ENCODE assay signal across 16 cellular contexts in genomic region chr9:36138496-36138895, GRCh38. TPM values are rescaled to one million over a fixed set of nuclear protein-coding genes. Genes with fewer than 3 reads are reported as not detected.
DNase-seq lines count a peak whose midpoint lies in the region; ATAC-seq and TF ChIP-seq lines count a peak whose summit lies in the region.
"Had no signal": no experiment of that assay in that cellular context is flagged by ENCODE, and none has a peak within 500 bp of the region (broad histone marks: within the 10 kb centered on the region; RNA-seq: fewer than 3 reads in every experiment).

No MANE protein-coding gene starts in this region.

- intact Hi-C loops in prostate gland (cut with DNase I), result no loop called here

- peak overlapping the region; percentile 42 for H3K4me3 Mint-ChIP-seq in activated naive CD8-positive, alpha-beta T cell
- no peak overlapping the region for H3K4me3 Mint-ChIP-seq in activated naive CD8-positive, alpha-beta T cell treated with anti-CD3 and anti-CD28 coated beads for 36 hours
- peak overlapping the region; percentile 47 for H3K4me3 Mint-ChIP-seq in chondrocyte (ENCODE audit: unreplicated experiment)
- H3K4me3 Mint-ChIP-seq in naive thymus-derived CD8-positive, alpha-beta T cell, result peak overlapping the region in 9 of 10 donors; percentile 44 to 97 (median 94)

- 90% methylated on average over 10 of the region's 10 CpGs for WGBS in prostate gland

- H3K4me3 ChIP-seq in prostate gland, result no peak overlapping the region

- peak overlapping the region in 1 of 2 donors; percentile 78 for H3K27ac ChIP-seq in prostate gland
- H3K27ac ChIP-seq: GM23248 had no signal

- no peak for ATAC-seq in naive thymus-derived CD8-positive, alpha-beta T cell
- ATAC-seq in HG02840 (IDR thresholded peaks at IDR 0.05; ENCODE audit: low FRiP score, unreplicated experiment), result no peak

- H3K36me3 Mint-ChIP-seq in activated naive CD8-positive, alpha-beta T cell, result no peaks in the 10 kb centered on the region
- H3K36me3 Mint-ChIP-seq in activated naive CD8-positive, alpha-beta T cell treated with anti-CD3 and anti-CD28 coated beads for 36 hours, result no peaks in the 10 kb centered on the region
- peaks cover 6% of the 10 kb centered on the region for H3K36me3 Mint-ChIP-seq in chondrocyte (ENCODE audit: low read depth)
- H3K36me3 Mint-ChIP-seq in naive thymus-derived CD8-positive, alpha-beta T cell, result no peaks in the 10 kb centered on the region

- H3K27me3 ChIP-seq in prostate gland (replicated peaks; ENCODE audit: insufficient read depth), result no peaks in the 10 kb centered on the region
- H3K27me3 ChIP-seq: Peyer's patch had no signal

- no peak for DNase-seq in activated naive CD8-positive, alpha-beta T cell treated with anti-CD3 and anti-CD28 coated beads for 36 hours
- DNase-seq in chondrocyte (ENCODE audit: low spot score) (no peak), prostate gland (ENCODE audit: low spot score) (no peak), iPS-NIHi11 (ENCODE audit: low spot score) (no peak)
- no peak for DNase-seq in naive thymus-derived CD8-positive, alpha-beta T cell
- DNase-seq in activated CD4-positive, CD25-positive, alpha-beta regulatory T cell (lab: John Stamatoyannopoulos, UW), result no peak
- DNase-seq: activated naive CD4-positive, alpha-beta T cell treated with anti-CD3 and anti-CD28 coated beads for 36 hours; effector CD4-positive, alpha-beta T cell; GF-D8; GM23248; NCI-H1048; NCI-H748 treated with DMSO at 0.1 percent for 48 hours had no signal

- H3K4me1 ChIP-seq in prostate gland (replicated peaks), result peaks cover 5% of the 10 kb centered on the region

- no peaks in the 10 kb centered on the region for H3K36me3 ChIP-seq in prostate gland
- H3K36me3 ChIP-seq: Peyer's patch had no signal

- no peaks in the 10 kb centered on the region for H3K9me3 Mint-ChIP-seq in activated naive CD8-positive, alpha-beta T cell (ENCODE audit: low read depth)
- H3K9me3 Mint-ChIP-seq in activated naive CD8-positive, alpha-beta T cell treated with anti-CD3 and anti-CD28 coated beads for 36 hours, result no peaks in the 10 kb centered on the region
- no peaks in the 10 kb centered on the region for H3K9me3 Mint-ChIP-seq in chondrocyte (ENCODE audit: low read depth)
- no peaks in the 10 kb centered on the region for H3K9me3 Mint-ChIP-seq in naive thymus-derived CD8-positive, alpha-beta T cell
- H3K9me3 Mint-ChIP-seq: activated naive CD4-positive, alpha-beta T cell treated with anti-CD3 and anti-CD28 coated beads for 36 hours had no signal

- no peaks in the 10 kb centered on the region for H3K9me3 ChIP-seq in prostate gland
- H3K9me3 ChIP-seq: Peyer's patch had no signal

- no peaks in the 10 kb centered on the region for H3K27me3 Mint-ChIP-seq in activated naive CD8-positive, alpha-beta T cell
- peaks cover 21% of the 10 kb centered on the region for H3K27me3 Mint-ChIP-seq in activated naive CD8-positive, alpha-beta T cell treated with anti-CD3 and anti-CD28 coated beads for 36 hours
- no peaks in the 10 kb centered on the region for H3K27me3 Mint-ChIP-seq in chondrocyte (ENCODE audit: low read depth)
- no peaks in the 10 kb centered on the region for H3K27me3 Mint-ChIP-seq in naive thymus-derived CD8-positive, alpha-beta T cell

- POLR2A ChIA-PET in naive thymus-derived CD8-positive, alpha-beta T cell (lab: Charles Lee), result interaction anchor here (0.6 to 3.1 kb wide), 3 partner anchors 10 to 27 kb away, joined by 3 to 19 read pairs (median 6); no protein-coding TSS in a partner anchor

- TF ChIP-seq CTCF in chondrocyte (IDR thresholded peaks at IDR 0.05) (no peak), prostate gland (IDR thresholded peaks at IDR 0.05) (no peak)

- peaks cover 67% of the 10 kb centered on the region for H3K4me1 Mint-ChIP-seq in activated naive CD8-positive, alpha-beta T cell (ENCODE audit: low read depth)
- peaks cover 60% of the 10 kb centered on the region for H3K4me1 Mint-ChIP-seq in activated naive CD8-positive, alpha-beta T cell treated with anti-CD3 and anti-CD28 coated beads for 36 hours
- H3K4me1 Mint-ChIP-seq in chondrocyte (ENCODE audit: low read depth), result peaks cover 69% of the 10 kb centered on the region
- peaks cover 51 to 75% (median 72%) of the 10 kb centered on the region in 4 donors for H3K4me1 Mint-ChIP-seq in naive thymus-derived CD8-positive, alpha-beta T cell

- TF ChIP-seq POLR2A in prostate gland (IDR thresholded peaks at IDR 0.05), result no peak

- peak overlapping the region; percentile 16 for H3K27ac Mint-ChIP-seq in activated naive CD8-positive, alpha-beta T cell
- no peak overlapping the region for H3K27ac Mint-ChIP-seq in activated naive CD8-positive, alpha-beta T cell treated with anti-CD3 and anti-CD28 coated beads for 36 hours
- no peak overlapping the region for H3K27ac Mint-ChIP-seq in chondrocyte (ENCODE audit: unreplicated experiment)
- H3K27ac Mint-ChIP-seq in naive thymus-derived CD8-positive, alpha-beta T cell, result peak overlapping the region in 9 of 10 donors; percentile 7 to 97 (median 61)
- H3K27ac Mint-ChIP-seq: activated naive CD4-positive, alpha-beta T cell treated with anti-CD3 and anti-CD28 coated beads for 36 hours had no signal

RNA-seq across cellular contexts. Expression of gene GLIPR2, which starts 2.0 kb away (rescaled TPM):
- total RNA-seq in activated naive CD8-positive, alpha-beta T cell treated with anti-CD3 and anti-CD28 coated beads for 36 hours, result 1 to 10 TPM; 5.3 to 6.6 TPM
- total RNA-seq in chondrocyte (101 to 110 TPM (median 102 TPM) in 3 replicates), prostate gland (10 to 100 TPM; 21.6 to 36.5 TPM)
- 1 to 10 TPM; 7.0 to 7.6 TPM for total RNA-seq in naive thymus-derived CD8-positive, alpha-beta T cell
- 10 to 100 TPM; 43.2 to 78.9 (median 55.3) TPM for polyA plus RNA-seq in naive thymus-derived CD8-positive, alpha-beta T cell

RNA-seq across cellular contexts. Expression of gene CCIN, which starts 30.7 kb away (rescaled TPM):
- total RNA-seq in activated naive CD8-positive, alpha-beta T cell treated with anti-CD3 and anti-CD28 coated beads for 36 hours, result not detected
- total RNA-seq in chondrocyte (2.4 to 2.7 TPM (median 2.4 TPM) in 3 replicates), prostate gland (1 to 10 TPM in 1 of 2 donors, under 1 TPM in 1; 0.18 to 3.0 TPM)
- under 1 TPM in 1 of 2 experiments, not detected in 1; 0.19 TPM for total RNA-seq in naive thymus-derived CD8-positive, alpha-beta T cell
- polyA plus RNA-seq in naive thymus-derived CD8-positive, alpha-beta T cell, result under 1 TPM in 1 of 3 donors, not detected in 2; 0.09 TPM
- total RNA-seq: activated naive CD4-positive, alpha-beta T cell treated with anti-CD3 and anti-CD28 coated beads for 36 hours; bronchial epithelial cell; Peyer's patch had no signal

RNA-seq across cellular contexts. Expression of gene CLTA, which starts 52.2 kb away (rescaled TPM):
- total RNA-seq in activated naive CD8-positive, alpha-beta T cell treated with anti-CD3 and anti-CD28 coated beads for 36 hours, result 100 to 1,000 TPM; 165 to 166 TPM
- 200 to 243 TPM (median 240 TPM) in 3 replicates for total RNA-seq in chondrocyte
- 10 to 100 TPM; 56.7 to 59.0 TPM for total RNA-seq in naive thymus-derived CD8-positive, alpha-beta T cell
- 10 to 100 TPM; 60.8 to 84.5 (median 71.0) TPM for polyA plus RNA-seq in naive thymus-derived CD8-positive, alpha-beta T cell
- total RNA-seq in prostate gland, result 100 to 1,000 TPM; 210 to 259 TPM

Comparison
In these comparisons a context has a peak if more than half of its experiments do, and no peak if none do; other contexts are left out.
1. H3K27ac Mint-ChIP-seq: peak in activated naive CD8-positive, alpha-beta T cell (single experiment) and naive thymus-derived CD8-positive, alpha-beta T cell (9 of 10); none in activated naive CD8-positive, alpha-beta T cell treated with anti-CD3 and anti-CD28 coated beads for 36 hours (single experiment) and chondrocyte (single experiment).